ENCODE assay signal across 25 cellular contexts in genomic region chr14:65348137-65348536, GRCh38.
DNase-seq lines count a peak whose midpoint lies in the region; ATAC-seq, FAIRE-seq and TF ChIP-seq lines count a peak whose summit lies in the region.
"Had no signal": no experiment of that assay in that cellular context is flagged by ENCODE, and none has a peak within 500 bp of the region (broad histone marks: within the 10 kb centered on the region; RNA-seq: fewer than 3 reads in every experiment).

No MANE protein-coding gene starts in this region.

- no peak overlapping the region for H3K27ac ChIP-seq in A673 (ENCODE audit: low read depth, low read length, poor library complexity, severe bottlenecking)
- H3K27ac ChIP-seq in SJCRH30, result no peak overlapping the region
- H3K27ac ChIP-seq: ascending aorta, epithelial cell of prostate, gastrocnemius medialis, pancreas, tibial nerve had no signal

- H3K9me3 ChIP-seq in A673 (ENCODE audit: low read depth, low read length, poor library complexity, severe bottlenecking) (no peaks in the 10 kb centered on the region), SJCRH30 (replicated peaks) (no peaks in the 10 kb centered on the region)
- H3K9me3 ChIP-seq: ascending aorta, gastrocnemius medialis, pancreas, tibial nerve had no signal

- no peak for DNase-seq in activated CD4-positive, alpha-beta T cell treated with anti-CD3 and anti-CD28 coated beads, Interleukin-2, amount 10 ng/mL, durations not matched to agents 24 days and 14 days
- no peak for DNase-seq in activated CD4-positive, alpha-beta T cell treated with anti-CD3 and anti-CD28 coated beads, Interleukin-2, amount 50 U/mL, for 48 hours
- DNase-seq in RPMI8226 (peak; percentile 47), left ventricle myocardium superior (peak; percentile 41), RCC 7860 (ENCODE audit: low spot score) (no peak), A673 (ENCODE audit: low spot score) (no peak), SJCRH30 (no peak)
- DNase-seq: activated CD4-positive, alpha-beta T cell treated with anti-CD3 and anti-CD28 coated beads, Interleukin-2, amount 10 ng/mL, durations not matched to agents 7 days and 5 days; activated naive CD4-positive, alpha-beta T cell; cerebellar nuclear complex; gastrocnemius medialis; NCI-H146; NCI-H2171; NCI-H524 treated with DMSO at 0.1 percent for 48 hours; pancreas had no signal

- FAIRE-seq in RCC 7860 (lab: Jason Lieb, UNC), result no peak
- FAIRE-seq: GM18507, pancreas had no signal

- H3K4me1 ChIP-seq in A673 (ENCODE audit: insufficient read depth, low read length, poor library complexity, severe bottlenecking) (no peaks in the 10 kb centered on the region), SJCRH30 (no peaks in the 10 kb centered on the region)
- H3K4me1 ChIP-seq: ascending aorta, gastrocnemius medialis, pancreas had no signal

- peak; percentile 74 for ATAC-seq in left ventricle myocardium superior
- ATAC-seq: HCT116; natural killer cell treated with Interleukin-12 subunit alpha and Interleukin-12 subunit beta and Interleukin-15 and Interleukin-18, amount 100 ng/mL, for 72 hours; stimulated activated effector memory CD8-positive, alpha-beta T cell treated with anti-CD3 and anti-CD28 coated beads, Interleukin-12 subunit alpha, Interleukin-12 subunit beta, amount 100 ng/mL, for 72 hours had no signal

- H3K4me1 Mint-ChIP-seq in activated CD4-positive, alpha-beta T cell treated with anti-CD3 and anti-CD28 coated beads, Interleukin-2, amount 10 ng/mL, durations not matched to agents 24 days and 14 days, result peaks cover 50% of the 10 kb centered on the region
- H3K4me1 Mint-ChIP-seq in stimulated activated naive CD8-positive, alpha-beta T cell treated with anti-CD3 and anti-CD28 coated beads, Interleukin-15, Interleukin-2, amounts not matched to agents 100 ng/mL and 50 ng/mL, for 24 hours (ENCODE audit: low read depth), result peaks cover 44% of the 10 kb centered on the region

- H3K27ac Mint-ChIP-seq in activated CD4-positive, alpha-beta T cell treated with anti-CD3 and anti-CD28 coated beads, Interleukin-2, amount 10 ng/mL, durations not matched to agents 24 days and 14 days, result peak overlapping the region; percentile 60
- peak overlapping the region; percentile 27 for H3K27ac Mint-ChIP-seq in stimulated activated naive CD8-positive, alpha-beta T cell treated with anti-CD3 and anti-CD28 coated beads, Interleukin-15, Interleukin-2, amounts not matched to agents 100 ng/mL and 50 ng/mL, for 24 hours
- H3K27ac Mint-ChIP-seq: mesothelial cell of epicardium; stimulated activated effector memory CD8-positive, alpha-beta T cell treated with anti-CD3 and anti-CD28 coated beads, Interleukin-12 subunit alpha, Interleukin-12 subunit beta, amount 100 ng/mL, for 72 hours had no signal

- no peaks in the 10 kb centered on the region for H3K27me3 Mint-ChIP-seq in activated CD4-positive, alpha-beta T cell treated with anti-CD3 and anti-CD28 coated beads, Interleukin-2, amount 10 ng/mL, durations not matched to agents 24 days and 14 days
- H3K27me3 Mint-ChIP-seq in stimulated activated naive CD8-positive, alpha-beta T cell treated with anti-CD3 and anti-CD28 coated beads, Interleukin-15, Interleukin-2, amounts not matched to agents 100 ng/mL and 50 ng/mL, for 24 hours, result no peaks in the 10 kb centered on the region
- H3K27me3 Mint-ChIP-seq: activated CD4-positive, alpha-beta T cell treated with anti-CD3 and anti-CD28 coated beads, Interleukin-2, amount 10 ng/mL, durations not matched to agents 7 days and 5 days; IgD-negative memory B cell had no signal

- H3K4me3 ChIP-seq in A673 (ENCODE audit: low read depth, low read length, poor library complexity, severe bottlenecking) (no peak overlapping the region), SJCRH30 (no peak overlapping the region)
- H3K4me3 ChIP-seq: ascending aorta, gastrocnemius medialis, pancreas, tibial nerve had no signal

- intact Hi-C loops in activated CD4-positive, alpha-beta T cell treated with anti-CD3 and anti-CD28 coated beads, Interleukin-2, amount 10 ng/mL, durations not matched to agents 24 days and 14 days (cut with micrococcal nuclease), result no loop called here
- intact Hi-C loops in left ventricle myocardium superior (cut with micrococcal nuclease), result no loop called here
- intact Hi-C loops in A673 (cut with micrococcal nuclease; ENCODE audit: unreplicated experiment), result no loop called here

- H3K36me3 Mint-ChIP-seq in activated CD4-positive, alpha-beta T cell treated with anti-CD3 and anti-CD28 coated beads, Interleukin-2, amount 10 ng/mL, durations not matched to agents 24 days and 14 days (ENCODE audit: low read depth), result peaks cover 48% of the 10 kb centered on the region
- peaks cover 47% of the 10 kb centered on the region for H3K36me3 Mint-ChIP-seq in stimulated activated naive CD8-positive, alpha-beta T cell treated with anti-CD3 and anti-CD28 coated beads, Interleukin-15, Interleukin-2, amounts not matched to agents 100 ng/mL and 50 ng/mL, for 24 hours (ENCODE audit: low read depth)
- H3K36me3 Mint-ChIP-seq: mesothelial cell of epicardium; natural killer cell treated with Interleukin-12 subunit alpha and Interleukin-12 subunit beta and Interleukin-15 and Interleukin-18, amount 100 ng/mL, for 72 hours had no signal

- BruUV-seq in A673 (replicated peaks; lab: Mats Ljungman, UMichigan), result no TSS peak

- no peak for TF ChIP-seq CTCF in A673 (conservative IDR thresholded peaks at IDR 0.05; ENCODE audit: low read depth, low read length)

- POLR2A ChIA-PET in A673 (lab: Charles Lee; ENCODE audit: low non-redundant PET), result no interaction called here

- H3K36me3 ChIP-seq in A673 (ENCODE audit: insufficient read depth, low read length, poor library complexity, severe bottlenecking) (no peaks in the 10 kb centered on the region), SJCRH30 (no peaks in the 10 kb centered on the region)
- H3K36me3 ChIP-seq: ascending aorta, gastrocnemius medialis, pancreas, tibial nerve had no signal

- CTCF ChIA-PET in A673 (lab: Charles Lee), result no interaction called here

- H3K4me3 Mint-ChIP-seq in activated CD4-positive, alpha-beta T cell treated with anti-CD3 and anti-CD28 coated beads, Interleukin-2, amount 10 ng/mL, durations not matched to agents 24 days and 14 days, result no peak overlapping the region
- H3K4me3 Mint-ChIP-seq in stimulated activated naive CD8-positive, alpha-beta T cell treated with anti-CD3 and anti-CD28 coated beads, Interleukin-15, Interleukin-2, amounts not matched to agents 100 ng/mL and 50 ng/mL, for 24 hours, result no peak overlapping the region
- H3K4me3 Mint-ChIP-seq: activated CD4-positive, alpha-beta T cell treated with anti-CD3 and anti-CD28 coated beads, Interleukin-2, amount 10 ng/mL, durations not matched to agents 7 days and 5 days; IgD-negative memory B cell; mesothelial cell of epicardium; natural killer cell treated with Interleukin-12 subunit alpha and Interleukin-12 subunit beta and Interleukin-15 and Interleukin-18, amount 100 ng/mL, for 72 hours; stimulated activated effector memory CD8-positive, alpha-beta T cell treated with anti-CD3 and anti-CD28 coated beads, Interleukin-12 subunit alpha, Interleukin-12 subunit beta, amount 100 ng/mL, for 72 hours had no signal

- H3K27me3 ChIP-seq in A673 (replicated peaks; ENCODE audit: insufficient read depth, low read depth, low read length, poor library complexity), result no peaks in the 10 kb centered on the region
- H3K27me3 ChIP-seq in SJCRH30, result no peaks in the 10 kb centered on the region
- H3K27me3 ChIP-seq: ascending aorta, gastrocnemius medialis, pancreas, tibial nerve had no signal

- H3K9me3 Mint-ChIP-seq in activated CD4-positive, alpha-beta T cell treated with anti-CD3 and anti-CD28 coated beads, Interleukin-2, amount 10 ng/mL, durations not matched to agents 24 days and 14 days, result no peaks in the 10 kb centered on the region
- H3K9me3 Mint-ChIP-seq in stimulated activated naive CD8-positive, alpha-beta T cell treated with anti-CD3 and anti-CD28 coated beads, Interleukin-15, Interleukin-2, amounts not matched to agents 100 ng/mL and 50 ng/mL, for 24 hours, result no peaks in the 10 kb centered on the region
- H3K9me3 Mint-ChIP-seq: activated CD4-positive, alpha-beta T cell treated with anti-CD3 and anti-CD28 coated beads, Interleukin-2, amount 10 ng/mL, durations not matched to agents 7 days and 5 days; IgD-negative memory B cell; mesothelial cell of epicardium; natural killer cell treated with Interleukin-12 subunit alpha and Interleukin-12 subunit beta and Interleukin-15 and Interleukin-18, amount 100 ng/mL, for 72 hours; stimulated activated effector memory CD8-positive, alpha-beta T cell treated with anti-CD3 and anti-CD28 coated beads, Interleukin-12 subunit alpha, Interleukin-12 subunit beta, amount 100 ng/mL, for 72 hours had no signal

Comparison
In these comparisons a context has a peak if more than half of its experiments do, and no peak if none do; other contexts are left out.
1. DNase-seq: peak in RPMI8226 (single experiment) and left ventricle myocardium superior (single experiment); none in activated CD4-positive, alpha-beta T cell treated with anti-CD3 and anti-CD28 coated beads, Interleukin-2, amount 10 ng/mL, durations not matched to agents 24 days and 14 days (single experiment), activated CD4-positive, alpha-beta T cell treated with anti-CD3 and anti-CD28 coated beads, Interleukin-2, amount 50 U/mL, for 48 hours (0 of 2), RCC 7860 (single experiment), A673 (single experiment) and SJCRH30 (0 of 2).